ENCODE assay signal across 1 cellular context in genomic region chr20:62953839-62954703, GRCh38.
A peak's percentile ranks its signal among the peaks of the same experiment; 100 is the strongest.
TF ChIP-seq lines count a peak whose summit lies in the region.

No MANE protein-coding gene starts in this region.

TF ChIP-seq in IMR-90, 13 proteins besides CTCF, POLR2A, EP300 and RAD21:
- TF ChIP-seq MXI1 (IDR thresholded peaks at IDR 0.05; ENCODE audit: borderline replicate concordance, low read depth, low read length) (no peak), USF2 (IDR thresholded peaks at IDR 0.05; ENCODE audit: low read depth, low read length) (peak; percentile 57)
TF ChIP-seq in IMR-90: peak in this region for 1.
